In the genomic region with DNA sequence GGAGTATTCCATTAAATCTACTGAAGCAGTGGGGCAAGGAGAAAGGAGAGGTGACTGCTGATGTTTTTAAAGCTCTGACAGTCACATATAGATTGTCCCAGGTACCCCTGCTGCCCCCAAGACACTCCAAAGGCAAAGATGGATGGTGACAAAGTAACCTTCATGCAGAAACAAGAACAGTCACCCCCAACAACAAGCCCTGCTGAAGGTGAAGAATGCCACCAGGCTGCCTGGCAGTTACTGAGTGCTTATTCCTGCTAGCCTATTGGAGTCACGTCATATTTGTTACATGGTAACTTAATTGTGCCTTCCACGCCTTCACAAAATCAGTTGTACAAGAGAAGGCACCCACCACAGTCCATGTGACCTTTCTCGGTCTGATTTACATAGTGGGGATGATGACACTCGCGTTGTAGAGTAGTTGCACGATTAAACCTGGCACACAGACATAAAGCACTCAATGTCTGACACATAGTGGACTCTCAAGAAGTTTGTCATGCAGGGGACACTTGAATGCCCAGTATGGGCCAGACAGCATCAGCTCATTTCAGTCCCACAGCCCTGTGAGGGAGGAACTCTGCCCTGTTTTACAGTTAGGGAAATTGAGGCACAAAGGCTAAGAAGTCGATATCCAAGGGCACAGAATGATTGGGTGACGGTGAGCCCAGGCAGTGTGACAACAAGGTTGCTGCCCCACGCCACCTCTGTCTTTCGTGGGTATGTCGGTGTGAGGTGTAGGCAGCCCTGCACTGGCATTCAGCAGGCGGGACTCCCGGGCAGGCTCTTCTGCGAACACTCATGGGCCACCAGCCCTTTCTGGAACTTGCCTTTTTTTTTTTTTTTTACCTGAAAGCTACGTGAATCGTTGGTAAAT, we compare ENCODE assay signal across 9 cellular contexts.
DNase-seq lines count a peak whose midpoint lies in the region; ATAC-seq and TF ChIP-seq lines count a peak whose summit lies in the region.
"Had no signal": no experiment of that assay in that cellular context is flagged by ENCODE, and none has a peak within 500 bp of the region (broad histone marks: within the 10 kb centered on the region; RNA-seq: fewer than 3 reads in every experiment).

No MANE protein-coding gene starts in this region.

- H3K9ac ChIP-seq in endodermal cell (ENCODE audit: extremely low read depth, low read length, poor library complexity, severe bottlenecking), result no peak overlapping the region

- TF ChIP-seq CTCF in GM20000 (IDR thresholded peaks at IDR 0.05; ENCODE audit: extremely low read depth, missing control alignments) (no peak), endodermal cell (conservative IDR thresholded peaks at IDR 0.05) (no peak)

- no peaks in the 10 kb centered on the region for H3K9me3 Mint-ChIP-seq in endodermal cell

- no peak overlapping the region for H3K4me3 Mint-ChIP-seq in endodermal cell

- no peaks in the 10 kb centered on the region for H3K9me3 ChIP-seq in endodermal cell (ENCODE audit: control insufficient read depth, low read length)
- H3K9me3 ChIP-seq: lower lobe of right lung had no signal

- no peak overlapping the region for H3K27ac ChIP-seq in endodermal cell (ENCODE audit: low read depth, low read length)
- H3K27ac ChIP-seq: lower lobe of right lung had no signal

- no peaks in the 10 kb centered on the region for H3K27me3 ChIP-seq in endodermal cell (ENCODE audit: control insufficient read depth, insufficient read depth, low read length, poor library complexity, severe bottlenecking)

- H3K4me3 ChIP-seq in endodermal cell (ENCODE audit: low read length), result no peak overlapping the region
- H3K4me3 ChIP-seq: lower lobe of right lung had no signal

- 83 to 84% methylated on average over 13 to 16 of the region's 16 CpGs for WGBS in endodermal cell (ENCODE audit: insufficient coverage in 1 of 2, insufficient read length in 1 of 2), 2 experiments

- H3K36me3 ChIP-seq in endodermal cell (ENCODE audit: control insufficient read depth, insufficient read depth, low read length), result no peaks in the 10 kb centered on the region

- no peak overlapping the region for H3K27ac Mint-ChIP-seq in endodermal cell

- DNase-seq in activated CD8-positive, alpha-beta memory T cell treated with anti-CD3 and anti-CD28 coated beads, Interleukin-2, amount 50 U/mL, for 4 hours, result peak; percentile 22
- peak; percentile 39 to 50 (median 48) for DNase-seq in stimulated activated CD4-positive, alpha-beta T cell treated with anti-CD3 and anti-CD28 coated beads, Interleukin-12 subunit alpha, Interleukin-12 subunit beta, amount 100 ng/mL, for 48 hours (ENCODE audit: low read depth in 2 of 3, low spot score in 1 of 3)
- DNase-seq in NOMO-1 (lab: John Stamatoyannopoulos, UW; ENCODE audit: unreplicated experiment in 2 of 2) (no peak), GM20000 (ENCODE audit: low spot score) (no peak), endodermal cell (no peak)

- H3K4me1 Mint-ChIP-seq in endodermal cell, result peaks cover 9% of the 10 kb centered on the region

- no peaks in the 10 kb centered on the region for H3K4me1 ChIP-seq in endodermal cell (ENCODE audit: control insufficient read depth, insufficient read depth, low read length)

- H3K36me3 Mint-ChIP-seq in endodermal cell (ENCODE audit: low read depth), result no peaks in the 10 kb centered on the region

- H3K27me3 Mint-ChIP-seq in endodermal cell (ENCODE audit: insufficient read depth), result no peaks in the 10 kb centered on the region

- peak; percentile 11 for ATAC-seq in GM18861 (IDR thresholded peaks at IDR 0.05; ENCODE audit: unreplicated experiment)
- ATAC-seq in HG02970 (IDR thresholded peaks at IDR 0.05; ENCODE audit: low FRiP score, unreplicated experiment), result peak; percentile 33
- ATAC-seq in GM21576 (IDR thresholded peaks at IDR 0.05; ENCODE audit: unreplicated experiment), result no peak

Comparison
In these comparisons a context has a peak if more than half of its experiments do, and no peak if none do; other contexts are left out.
1. DNase-seq: peak in activated CD8-positive, alpha-beta memory T cell treated with anti-CD3 and anti-CD28 coated beads, Interleukin-2, amount 50 U/mL, for 4 hours (single experiment) and stimulated activated CD4-positive, alpha-beta T cell treated with anti-CD3 and anti-CD28 coated beads, Interleukin-12 subunit alpha, Interleukin-12 subunit beta, amount 100 ng/mL, for 48 hours (3 of 3); none in NOMO-1 (0 of 2), GM20000 (single experiment) and endodermal cell (single experiment).